7 cellular contexts compared by ENCODE assay signal in genomic region chr1:38867208-38867607, GRCh38. TPM values are rescaled to one million over a fixed set of nuclear protein-coding genes. Genes with fewer than 3 reads are reported as not detected.
"Had no signal": no experiment of that assay in that cellular context is flagged by ENCODE, and none has a peak within 500 bp of the region (broad histone marks: within the 10 kb centered on the region; RNA-seq: fewer than 3 reads in every experiment).

No MANE protein-coding gene starts in this region.

- ATAC-seq: HepG2, K562 had no signal

- H3K9ac ChIP-seq: KMS-11 had no signal

- H3K4me3 ChIP-seq: K562 had no signal

- H3K27ac ChIP-seq: HL-60, KMS-11 had no signal

- DNase-seq: IMR-90, KG1 had no signal

- H3K4me2 ChIP-seq: KMS-11 had no signal

RNA-seq across cellular contexts. Expression of gene GJA9, which starts 14.2 kb away (rescaled TPM):
- polyA plus RNA-seq: IgD-negative memory B cell, IMR-90, K562 had no signal
